14 cellular contexts compared by ENCODE assay signal in the genomic region with DNA sequence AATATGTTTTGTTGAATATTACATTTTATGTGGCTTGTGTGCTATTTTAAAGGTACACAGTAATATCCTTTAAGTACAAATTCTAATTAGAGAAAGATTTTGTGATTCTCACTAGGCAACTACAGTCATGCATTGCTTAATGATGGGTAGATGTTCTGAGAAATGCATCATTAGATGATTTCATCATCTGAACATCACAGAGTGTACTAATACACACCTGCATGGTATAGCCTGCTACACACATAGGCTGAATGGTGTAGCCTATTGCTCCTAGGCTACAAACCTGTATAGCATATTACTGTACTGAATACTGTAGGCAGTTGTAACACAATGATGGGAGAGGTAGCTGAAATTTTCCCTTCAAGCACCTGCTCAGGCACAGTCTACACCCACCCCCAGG.
A peak's percentile ranks its signal among the peaks of the same experiment; 100 is the strongest.
DNase-seq lines count a peak whose midpoint lies in the region; ATAC-seq and TF ChIP-seq lines count a peak whose summit lies in the region.
"Had no signal": no experiment of that assay in that cellular context is flagged by ENCODE, and none has a peak within 500 bp of the region (broad histone marks: within the 10 kb centered on the region; RNA-seq: fewer than 3 reads in every experiment).

No MANE protein-coding gene starts in this region.

- H3K36me3 ChIP-seq in breast epithelium (no peaks in the 10 kb centered on the region), endodermal cell (ENCODE audit: control insufficient read depth, insufficient read depth, low read length) (no peaks in the 10 kb centered on the region), mesodermal cell (ENCODE audit: control insufficient read depth, insufficient read depth, low read length) (no peaks in the 10 kb centered on the region)
- H3K36me3 ChIP-seq: BLaER1 had no signal

- peak; percentile 9 for DNase-seq in MCF 10A (ENCODE audit: unreplicated experiment)
- DNase-seq in breast epithelium (ENCODE audit: low spot score in 2 of 2): no peak
- DNase-seq in SW480 (ENCODE audit: low spot score): peak; percentile 0
- DNase-seq in endodermal cell: no peak
- DNase-seq in SIG-M5 (lab: John Stamatoyannopoulos, UW): no peak
- DNase-seq in GOT3 (lab: John Stamatoyannopoulos, UW): no peak
- DNase-seq: AML-193; CD4-positive, CD25-positive, alpha-beta regulatory T cell; DMS 273 treated with DMSO at 0.1 percent for 48 hours; DMS79 treated with DMSO at 0.1 percent for 48 hours had no signal

- POLR2A ChIA-PET in MCF 10A (lab: Yijun Ruan, JAX): no interaction called here

- no peak for TF ChIP-seq POLR2A in breast epithelium (IDR thresholded peaks at IDR 0.05)

- H3K9me3 ChIP-seq in breast epithelium (no peaks in the 10 kb centered on the region), endodermal cell (ENCODE audit: control insufficient read depth, low read length) (no peaks in the 10 kb centered on the region), mesodermal cell (ENCODE audit: control insufficient read depth, low read length) (no peaks in the 10 kb centered on the region)

- no TSS peak for BruUV-seq in MCF 10A (replicated peaks; lab: Mats Ljungman, UMichigan)

- H3K4me1 Mint-ChIP-seq in MCF 10A (ENCODE audit: insufficient read depth, unreplicated experiment) (peaks cover 7% of the 10 kb centered on the region), endodermal cell (no peaks in the 10 kb centered on the region)

- TF ChIP-seq CTCF in MCF 10A (IDR thresholded peaks at IDR 0.05; ENCODE audit: unreplicated experiment) (no peak), breast epithelium (IDR thresholded peaks at IDR 0.05) (no peak), endodermal cell (conservative IDR thresholded peaks at IDR 0.05) (no peak)

- CTCF ChIA-PET in MCF 10A (lab: Yijun Ruan, JAX): interaction anchor here (0.7 to 1.1 kb wide), 2 partner anchors 12 to 212 kb away, joined by 3 read pairs; no protein-coding TSS in a partner anchor

- no peak overlapping the region for H3K4me3 Mint-ChIP-seq in MCF 10A (ENCODE audit: unreplicated experiment)
- H3K4me3 Mint-ChIP-seq in endodermal cell: no peak overlapping the region
- H3K4me3 Mint-ChIP-seq: CD4-positive, CD25-positive, alpha-beta regulatory T cell had no signal

- no peak overlapping the region for H3K4me3 ChIP-seq in breast epithelium
- H3K4me3 ChIP-seq in endodermal cell (ENCODE audit: low read length): no peak overlapping the region
- H3K4me3 ChIP-seq in mesodermal cell (ENCODE audit: extremely low read depth, insufficient read depth, low read length, poor library complexity, severe bottlenecking): no peak overlapping the region
- H3K4me3 ChIP-seq: BLaER1 had no signal

- H3K27ac Mint-ChIP-seq in MCF 10A (ENCODE audit: low read depth, unreplicated experiment) (no peak overlapping the region), endodermal cell (no peak overlapping the region)
- H3K27ac Mint-ChIP-seq: CD4-positive, CD25-positive, alpha-beta regulatory T cell had no signal

- H3K27ac ChIP-seq in breast epithelium (no peak overlapping the region), endodermal cell (ENCODE audit: low read depth, low read length) (peak overlapping the region; percentile 66), mesodermal cell (ENCODE audit: low read depth, low read length, severe bottlenecking) (peak overlapping the region; percentile 30)
- H3K27ac ChIP-seq: 22Rv1, BLaER1 had no signal

- no peaks in the 10 kb centered on the region for H3K9me3 Mint-ChIP-seq in MCF 10A (ENCODE audit: unreplicated experiment)
- no peaks in the 10 kb centered on the region for H3K9me3 Mint-ChIP-seq in endodermal cell
- H3K9me3 Mint-ChIP-seq: CD4-positive, CD25-positive, alpha-beta regulatory T cell had no signal

- H3K27me3 Mint-ChIP-seq in MCF 10A (ENCODE audit: insufficient read depth, unreplicated experiment) (no peaks in the 10 kb centered on the region), endodermal cell (ENCODE audit: insufficient read depth) (no peaks in the 10 kb centered on the region)

- no peak overlapping the region for H3K9ac ChIP-seq in endodermal cell (ENCODE audit: extremely low read depth, low read length, poor library complexity, severe bottlenecking)
- H3K9ac ChIP-seq: BLaER1 had no signal

- no peaks in the 10 kb centered on the region for H3K4me1 ChIP-seq in breast epithelium
- H3K4me1 ChIP-seq in endodermal cell (ENCODE audit: control insufficient read depth, insufficient read depth, low read length): no peaks in the 10 kb centered on the region
- no peaks in the 10 kb centered on the region for H3K4me1 ChIP-seq in mesodermal cell (ENCODE audit: control insufficient read depth, insufficient read depth, low read length, poor library complexity, severe bottlenecking)
- H3K4me1 ChIP-seq: BLaER1 had no signal

- ATAC-seq in HG03095 (IDR thresholded peaks at IDR 0.05; ENCODE audit: unreplicated experiment): no peak

- no peaks in the 10 kb centered on the region for H3K36me3 Mint-ChIP-seq in MCF 10A (ENCODE audit: insufficient read depth, unreplicated experiment)
- H3K36me3 Mint-ChIP-seq in endodermal cell (ENCODE audit: low read depth): no peaks in the 10 kb centered on the region
- H3K36me3 Mint-ChIP-seq: CD4-positive, CD25-positive, alpha-beta regulatory T cell had no signal

- intact Hi-C loops in MCF 10A (cut with micrococcal nuclease) (no loop called here), breast epithelium (cut with DNase I; ENCODE audit: low total_unique reads) (no loop called here)

- H3K27me3 ChIP-seq in breast epithelium (no peaks in the 10 kb centered on the region), endodermal cell (ENCODE audit: control insufficient read depth, insufficient read depth, low read length, poor library complexity, severe bottlenecking) (no peaks in the 10 kb centered on the region)
- H3K27me3 ChIP-seq: BLaER1 had no signal

Comparison
In these comparisons a context has a peak if more than half of its experiments do, and no peak if none do; other contexts are left out.
1. DNase-seq: peak in MCF 10A (single experiment) and SW480 (single experiment); none in breast epithelium (0 of 2), endodermal cell (single experiment), SIG-M5 (single experiment) and GOT3 (single experiment).
2. H3K27ac ChIP-seq: peak in endodermal cell (single experiment) and mesodermal cell (single experiment); none in breast epithelium (0 of 2).